Comparison of ENCODE assay signal across 9 cellular contexts in genomic region chr17:28008526-28008925, GRCh38. TPM values are rescaled to one million over a fixed set of nuclear protein-coding genes. Genes with fewer than 3 reads are reported as not detected.
DNase-seq lines count a peak whose midpoint lies in the region; ATAC-seq and TF ChIP-seq lines count a peak whose summit lies in the region.
"Had no signal": no experiment of that assay in that cellular context is flagged by ENCODE, and none has a peak within 500 bp of the region (broad histone marks: within the 10 kb centered on the region; RNA-seq: fewer than 3 reads in every experiment).

No MANE protein-coding gene starts in this region.

- TF ChIP-seq CTCF in HFF-Myc (IDR thresholded peaks at IDR 0.05; ENCODE audit: low read depth, low read length, missing control alignments) (no peak), retinal pigment epithelial cell (conservative IDR thresholded peaks at IDR 0.05; ENCODE audit: low read depth, low read length) (no peak), omental fat pad (IDR thresholded peaks at IDR 0.05) (no peak)

- DNase-seq in HFF-Myc (ENCODE audit: extremely low read depth, low read depth) (peak; percentile 46), RPMI8226 (peak; percentile 24), fibroblast of peridontal ligament (ENCODE audit: extremely low read depth) (peak; percentile 43), retinal pigment epithelial cell (ENCODE audit: low read depth) (peak; percentile 36), DMS114 treated with DMSO at 0.1 percent for 48 hours (lab: John Stamatoyannopoulos, UW; ENCODE audit: unreplicated experiment) (no peak), omental fat pad (ENCODE audit: low spot score) (no peak)
- DNase-seq in stimulated activated CD4-positive, alpha-beta T cell treated with anti-CD3 and anti-CD28 coated beads, Interleukin-15, amount 100 ng/mL, for 24 hours, result no peak
- DNase-seq: caudate nucleus, nucleus accumbens had no signal

- no peak overlapping the region for H3K4me3 ChIP-seq in HFF-Myc (replicated peaks; ENCODE audit: low read depth, low read length)
- no peak overlapping the region for H3K4me3 ChIP-seq in retinal pigment epithelial cell (ENCODE audit: low read length)

- ATAC-seq in omental fat pad (ENCODE audit: low FRiP score), result no peak

RNA-seq across cellular contexts. Expression of gene NLK, which starts 34.0 kb away (rescaled TPM):
- total RNA-seq in omental fat pad, result 10 to 100 TPM; 15.9 to 32.5 (median 25.0) TPM

Comparison
In these comparisons a context has a peak if more than half of its experiments do, and no peak if none do; other contexts are left out.
1. DNase-seq: peak in HFF-Myc (single experiment), RPMI8226 (single experiment), fibroblast of peridontal ligament (single experiment) and retinal pigment epithelial cell (single experiment); none in DMS114 treated with DMSO at 0.1 percent for 48 hours (single experiment), omental fat pad (single experiment) and stimulated activated CD4-positive, alpha-beta T cell treated with anti-CD3 and anti-CD28 coated beads, Interleukin-15, amount 100 ng/mL, for 24 hours (single experiment).